14 cellular contexts compared by ENCODE assay signal in the genomic region with DNA sequence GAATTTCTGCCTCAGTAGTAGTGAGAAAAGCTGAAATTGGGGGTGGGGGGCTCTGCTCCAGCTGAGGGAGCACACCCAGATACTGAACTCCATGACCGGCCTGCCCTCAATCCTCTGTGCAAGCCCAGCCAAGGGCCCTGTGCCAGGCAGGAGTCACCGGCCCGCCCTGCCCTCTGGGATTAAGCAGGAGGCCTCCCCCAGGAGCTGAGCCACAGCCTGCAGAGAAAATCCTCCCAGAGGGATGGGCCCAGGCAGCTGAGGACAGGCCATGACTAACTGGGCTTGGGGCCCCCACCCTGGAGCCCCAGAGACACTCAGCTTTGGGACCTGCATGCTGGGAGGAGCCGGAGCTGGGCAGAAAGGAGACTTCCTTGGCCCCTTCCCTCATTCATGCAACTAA. TPM values are rescaled to one million over a fixed set of nuclear protein-coding genes. Genes with fewer than 3 reads are reported as not detected.
A peak's percentile ranks its signal among the peaks of the same experiment; 100 is the strongest.
DNase-seq lines count a peak whose midpoint lies in the region; ATAC-seq and TF ChIP-seq lines count a peak whose summit lies in the region.
"Had no signal": no experiment of that assay in that cellular context is flagged by ENCODE, and none has a peak within 500 bp of the region (broad histone marks: within the 10 kb centered on the region; RNA-seq: fewer than 3 reads in every experiment).

No MANE protein-coding gene starts in this region.

- H3K4me1 ChIP-seq in psoas muscle: peaks cover 13% of the 10 kb centered on the region

- peaks cover 32% of the 10 kb centered on the region for H3K27me3 Mint-ChIP-seq in stimulated activated naive CD8-positive, alpha-beta T cell treated with anti-CD3 and anti-CD28 coated beads, Interleukin-15, amount 100 ng/mL, for 72 hours

- WGBS in psoas muscle, 3 donors: 18 to 36% (median 21%) methylated on average over 4 of the region's 4 CpGs

- peak; percentile 79 to 89 (median 84) for ATAC-seq in psoas muscle
- no peak for ATAC-seq in stimulated activated naive CD8-positive, alpha-beta T cell treated with anti-CD3 and anti-CD28 coated beads, Interleukin-15, amount 100 ng/mL, for 72 hours
- ATAC-seq in GM21786 (IDR thresholded peaks at IDR 0.05; ENCODE audit: unreplicated experiment): no peak
- ATAC-seq: SK-N-SH treated with all-trans-retinoic acid at 6 μM for 48 hours had no signal

- peaks cover 13% of the 10 kb centered on the region for H3K4me1 Mint-ChIP-seq in stimulated activated naive CD8-positive, alpha-beta T cell treated with anti-CD3 and anti-CD28 coated beads, Interleukin-15, amount 100 ng/mL, for 72 hours

- H3K4me3 ChIP-seq in fibroblast of pulmonary artery (replicated peaks; ENCODE audit: low read depth, low read length): no peak overlapping the region
- H3K4me3 ChIP-seq in psoas muscle: no peak overlapping the region
- H3K4me3 ChIP-seq: BLaER1 treated with 17β-estradiol and CSF1 and Interleukin-3, amounts not matched to agents 10 nM and 100 nM; dorsolateral prefrontal cortex had no signal

- H3K9me3 Mint-ChIP-seq in stimulated activated naive CD8-positive, alpha-beta T cell treated with anti-CD3 and anti-CD28 coated beads, Interleukin-15, amount 100 ng/mL, for 72 hours: no peaks in the 10 kb centered on the region
- H3K9me3 Mint-ChIP-seq: H9 had no signal

- in situ Hi-C loops in Caki2 (cut with HindIII; ENCODE audit: low pct_unique_long_range_greater_than_20kb, low sequenced_read_pairs): no loop called here

- CTCF ChIA-PET in RWPE1 (lab: Yijun Ruan, JAX): interaction anchor here (0.6 kb wide), 1 partner anchor 102 kb away, joined by 3 read pairs; no protein-coding TSS in a partner anchor

- intact Hi-C loops in psoas muscle (cut with DNase I): no loop called here

- no peak overlapping the region for H3K4me3 Mint-ChIP-seq in stimulated activated naive CD8-positive, alpha-beta T cell treated with anti-CD3 and anti-CD28 coated beads, Interleukin-15, amount 100 ng/mL, for 72 hours
- H3K4me3 Mint-ChIP-seq: H9 had no signal

- no peaks in the 10 kb centered on the region for H3K27me3 ChIP-seq in psoas muscle (ENCODE audit: insufficient read depth in 3 of 3, low read length in 2 of 3)
- H3K27me3 ChIP-seq: dorsolateral prefrontal cortex had no signal

- H3K9me3 ChIP-seq in psoas muscle: no peaks in the 10 kb centered on the region
- H3K9me3 ChIP-seq: BLaER1 treated with 17β-estradiol and CSF1 and Interleukin-3, amounts not matched to agents 10 nM and 100 nM had no signal

- H3K27ac ChIP-seq in RWPE1: peak overlapping the region; percentile 98
- H3K27ac ChIP-seq in psoas muscle: peak overlapping the region; percentile 0
- H3K27ac ChIP-seq: BLaER1 treated with 17β-estradiol and CSF1 and Interleukin-3, amounts not matched to agents 10 nM and 100 nM had no signal

- POLR2A ChIA-PET in RWPE1 (lab: Yijun Ruan, JAX; ENCODE audit: low non-redundant PET): no interaction called here

- no peak overlapping the region for H3K27ac Mint-ChIP-seq in stimulated activated naive CD8-positive, alpha-beta T cell treated with anti-CD3 and anti-CD28 coated beads, Interleukin-15, amount 100 ng/mL, for 72 hours

- DNase-seq in Caki2 (ENCODE audit: low read depth) (peak; percentile 28), RWPE1 (ENCODE audit: low spot score) (peak; percentile 81), fibroblast of pulmonary artery (ENCODE audit: low read depth) (peak; percentile 48), psoas muscle (peak; percentile 74 to 92), NCI-H510A treated with DMSO at 0.1 percent for 48 hours (lab: John Stamatoyannopoulos, UW) (no peak), NAMALWA (ENCODE audit: low spot score) (no peak)
- no peak for DNase-seq in stimulated activated naive CD8-positive, alpha-beta T cell treated with anti-CD3 and anti-CD28 coated beads, Interleukin-15, amount 100 ng/mL, for 72 hours
- DNase-seq: activated CD4-positive, alpha-beta T cell treated with anti-CD3 and anti-CD28 coated beads, Interleukin-2, amount 50 U/mL, for 4 hours; dorsolateral prefrontal cortex; H9; NCI-H446 had no signal

- H3K36me3 ChIP-seq in psoas muscle (ENCODE audit: insufficient read depth in 1 of 2, low read depth in 1 of 2): peaks cover 0 to 14% of the 10 kb centered on the region in 2 donors
- H3K36me3 ChIP-seq: BLaER1 treated with 17β-estradiol and CSF1 and Interleukin-3, amounts not matched to agents 10 nM and 100 nM had no signal

- TF ChIP-seq CTCF in RWPE1 (conservative IDR thresholded peaks at IDR 0.05; ENCODE audit: low read depth) (no peak), fibroblast of pulmonary artery (IDR thresholded peaks at IDR 0.05; ENCODE audit: low read length, missing control alignments) (no peak), psoas muscle (IDR thresholded peaks at IDR 0.05) (no peak)

RNA-seq across cellular contexts. Expression of a gene that starts 48.8 kb away (rescaled TPM):
- total RNA-seq in Caki2 (2014; rRNA removed; shearing (Covaris generic); ENCODE audit: low replicate concordance): 3.1 and 5.2 TPM in 2 replicates
- total RNA-seq in psoas muscle: 10 to 100 TPM in 3 of 4 donors, 1 to 10 TPM in 1; 7.3 to 39.3 (median 21.3) TPM
- 10 to 100 TPM in 2 of 3 donors, 1 to 10 TPM in 1; 4.3 to 17.6 (median 14.8) TPM for polyA plus RNA-seq in psoas muscle

Comparison
In these comparisons a context has a peak if more than half of its experiments do, and no peak if none do; other contexts are left out.
1. DNase-seq: peak in Caki2 (single experiment), RWPE1 (single experiment), fibroblast of pulmonary artery (single experiment) and psoas muscle (2 of 2); none in stimulated activated naive CD8-positive, alpha-beta T cell treated with anti-CD3 and anti-CD28 coated beads, Interleukin-15, amount 100 ng/mL, for 72 hours (0 of 2), NCI-H510A treated with DMSO at 0.1 percent for 48 hours (single experiment) and NAMALWA (single experiment).
2. ATAC-seq: peak in psoas muscle (4 of 4); none in stimulated activated naive CD8-positive, alpha-beta T cell treated with anti-CD3 and anti-CD28 coated beads, Interleukin-15, amount 100 ng/mL, for 72 hours (single experiment) and GM21786 (single experiment).